1 cellular context compared by ENCODE assay signal in genomic region chr2:178423746-178424145, GRCh38. TPM values are rescaled to one million over a fixed set of nuclear protein-coding genes. Genes with fewer than 3 reads are reported as not detected.
"Had no signal": no experiment of that assay in that cellular context is flagged by ENCODE, and none has a peak within 500 bp of the region (broad histone marks: within the 10 kb centered on the region; RNA-seq: fewer than 3 reads in every experiment).

No MANE protein-coding gene starts in this region.

RNA-seq across cellular contexts. Expression of gene PJVK, which starts 27.4 kb away (rescaled TPM):
- total RNA-seq: ascending aorta had no signal
